Comparison of ENCODE assay signal across 1 cellular context in the genomic region with DNA sequence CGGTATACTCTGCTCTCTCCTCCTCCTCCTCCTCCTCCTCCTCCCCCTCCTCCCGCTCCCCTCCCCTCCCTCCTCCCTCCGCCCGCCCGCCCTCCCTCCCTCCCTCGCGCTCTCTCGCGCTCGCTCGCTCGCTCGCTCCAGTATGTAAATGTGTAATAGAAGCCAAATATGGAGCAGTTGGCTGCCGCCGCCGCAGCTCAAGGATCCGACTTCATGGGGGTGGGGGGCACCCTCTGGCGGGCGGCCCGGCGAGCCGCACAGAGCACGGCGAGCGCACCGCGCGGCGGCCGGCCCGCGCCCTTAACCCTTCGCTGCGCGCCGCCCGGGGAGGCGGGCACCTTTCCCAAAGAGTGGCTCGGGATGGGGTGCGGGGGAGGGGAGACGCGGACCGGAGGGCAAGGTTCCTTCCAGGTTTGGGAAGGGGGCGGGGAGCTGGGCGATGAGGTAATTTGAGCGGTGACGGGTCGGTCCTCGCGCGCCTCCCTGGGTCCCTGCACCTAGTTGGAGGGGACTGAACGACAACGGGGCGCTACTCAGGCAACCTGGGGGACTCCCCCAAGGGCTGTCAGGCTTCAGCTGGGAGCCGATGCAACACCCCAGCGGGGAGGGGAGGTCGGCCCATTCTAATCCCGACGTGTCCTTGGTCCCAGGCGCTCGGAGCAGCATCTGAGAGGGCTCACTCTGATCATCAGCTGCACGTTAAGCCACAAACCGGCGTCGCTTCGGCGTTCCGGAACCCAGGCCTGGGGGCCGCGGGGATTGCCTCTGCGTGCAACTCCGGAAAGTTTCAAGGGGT.
TF ChIP-seq lines count a peak whose summit lies in the region.

No MANE protein-coding gene starts in this region.

TF ChIP-seq in K562, 482 proteins besides CTCF, POLR2A, EP300 and RAD21 (continued from another document):
- TF ChIP-seq JUND (IDR thresholded peaks at IDR 0.05; ENCODE audit: borderline replicate concordance, low read depth, low read length): peak; percentile 15; the same call in 1 of the 2 replicates
- TF ChIP-seq JUND (tag; IDR thresholded peaks at IDR 0.05; ENCODE audit: borderline replicate concordance, low read depth, low read length): no peak; the same call in 2 of the 3 replicates
- no peak for TF ChIP-seq GATAD2A (IDR thresholded peaks at IDR 0.05)
